In genomic region chr19:43551399-43552197, GRCh38 we compare ENCODE assay signal across 13 cellular contexts. TPM values are rescaled to one million over a fixed set of nuclear protein-coding genes. Genes with fewer than 3 reads are reported as not detected.
"Had no signal": no experiment of that assay in that cellular context is flagged by ENCODE, and none has a peak within 500 bp of the region (broad histone marks: within the 10 kb centered on the region; RNA-seq: fewer than 3 reads in every experiment).

No MANE protein-coding gene starts in this region.

- H3K4me3 ChIP-seq: colonic mucosa, gastrocnemius medialis, SJCRH30 had no signal

- H3K27me3 Mint-ChIP-seq: activated CD4-positive, alpha-beta memory T cell treated with anti-CD3 and anti-CD28 coated beads for 36 hours had no signal

- H3K4me3 Mint-ChIP-seq: activated CD4-positive, alpha-beta memory T cell treated with anti-CD3 and anti-CD28 coated beads for 36 hours; T-helper 2 cell treated with Interferon-gamma antibody and Interleukin-4, amounts not matched to agents 5 μg/mL and 100 μg/mL, for 36 hours had no signal

- H3K27ac ChIP-seq: colonic mucosa, gastrocnemius medialis had no signal

- H3K9me3 Mint-ChIP-seq: activated CD4-positive, alpha-beta memory T cell treated with anti-CD3 and anti-CD28 coated beads for 36 hours; activated T-helper 2 cell treated with anti-CD3 and anti-CD28 coated beads, Interferon-gamma antibody, Interleukin-2, Interleukin-4, amounts not matched to agents 10 μg/mL and 5 μg/mL and 100 μg/mL, durations not matched to agents 14 hours and 24 hours and 36 hours; T-helper 2 cell treated with Interferon-gamma antibody and Interleukin-4, amounts not matched to agents 5 μg/mL and 100 μg/mL, for 36 hours had no signal

- H3K9me3 ChIP-seq: colonic mucosa, gastrocnemius medialis, SJCRH30 had no signal

- ATAC-seq: gastrocnemius medialis had no signal

- H3K4me1 ChIP-seq: colonic mucosa, gastrocnemius medialis had no signal

- DNase-seq: activated CD4-positive, alpha-beta memory T cell treated with anti-CD3 and anti-CD28 coated beads for 36 hours; activated CD4-positive, CD25-positive, alpha-beta regulatory T cell treated with anti-CD3 and anti-CD28 coated beads, Interleukin-2, amount 50 U/mL, for 72 hours; colonic mucosa; effector CD4-positive, alpha-beta T cell; gastrocnemius medialis; mesendoderm; SJCRH30; small intestine; substantia nigra; trophoblast cell had no signal

- H3K27ac Mint-ChIP-seq: activated CD4-positive, alpha-beta memory T cell treated with anti-CD3 and anti-CD28 coated beads for 36 hours; activated T-helper 2 cell treated with anti-CD3 and anti-CD28 coated beads, Interferon-gamma antibody, Interleukin-2, Interleukin-4, amounts not matched to agents 10 μg/mL and 5 μg/mL and 100 μg/mL, durations not matched to agents 14 hours and 24 hours and 36 hours; T-helper 2 cell treated with Interferon-gamma antibody and Interleukin-4, amounts not matched to agents 5 μg/mL and 100 μg/mL, for 36 hours had no signal

RNA-seq across cellular contexts. Expression of gene ZNF575, which starts 18.6 kb away (rescaled TPM):
- total RNA-seq: gastrocnemius medialis, kidney epithelial cell, SJCRH30 had no signal
